In genomic region chr10:69960606-69961167, GRCh38 we compare ENCODE assay signal across 14 cellular contexts.
"Had no signal": no experiment of that assay in that cellular context is flagged by ENCODE, and none has a peak within 500 bp of the region (broad histone marks: within the 10 kb centered on the region; RNA-seq: fewer than 3 reads in every experiment).

No MANE protein-coding gene starts in this region.

- H3K9me3 ChIP-seq: adrenal gland had no signal

- H3K27ac ChIP-seq: adrenal gland, cardiac muscle cell, foreskin keratinocyte had no signal

- H3K27me3 ChIP-seq: adrenal gland, cardiac muscle cell had no signal

- H3K4me1 ChIP-seq: adrenal gland, foreskin keratinocyte had no signal

- ATAC-seq: foreskin keratinocyte; stimulated activated naive CD8-positive, alpha-beta T cell treated with anti-CD3 and anti-CD28 coated beads, Interleukin-15, Interleukin-2, amounts not matched to agents 100 U/mL and 50 U/mL, for 24 hours had no signal

- H3K4me3 ChIP-seq: adrenal gland, cardiac muscle cell, lung had no signal

- DNase-seq: activated CD4-positive, alpha-beta T cell treated with anti-CD3 and anti-CD28 coated beads, Interleukin-2, amount 50 U/mL, for 4 hours; activated CD4-positive, CD25-positive, alpha-beta regulatory T cell treated with anti-CD3 and anti-CD28 coated beads, Interleukin-2, amount 50 U/mL, for 72 hours; activated effector memory CD4-positive, alpha-beta T cell treated with anti-CD3 and anti-CD28 coated beads, Interleukin-2, amount 50 U/mL, for 16 hours; foreskin keratinocyte; glutamatergic neuron; left cardiac atrium; midbrain; small intestine; stimulated activated CD4-positive, alpha-beta T cell treated with anti-CD3 and anti-CD28 coated beads, Interleukin-4, amount 100 ng/mL, for 4 hours; stimulated activated CD8-positive, alpha-beta memory T cell treated with anti-CD3 and anti-CD28 coated beads, Interleukin-4, amount 100 ng/mL, for 48 hours; stimulated activated naive CD8-positive, alpha-beta T cell treated with anti-CD3 and anti-CD28 coated beads, Interleukin-15, Interleukin-2, amounts not matched to agents 100 U/mL and 50 U/mL, for 24 hours had no signal

- H3K36me3 ChIP-seq: adrenal gland, cardiac muscle cell had no signal
